ENCODE assay signal across 10 cellular contexts in the genomic region with DNA sequence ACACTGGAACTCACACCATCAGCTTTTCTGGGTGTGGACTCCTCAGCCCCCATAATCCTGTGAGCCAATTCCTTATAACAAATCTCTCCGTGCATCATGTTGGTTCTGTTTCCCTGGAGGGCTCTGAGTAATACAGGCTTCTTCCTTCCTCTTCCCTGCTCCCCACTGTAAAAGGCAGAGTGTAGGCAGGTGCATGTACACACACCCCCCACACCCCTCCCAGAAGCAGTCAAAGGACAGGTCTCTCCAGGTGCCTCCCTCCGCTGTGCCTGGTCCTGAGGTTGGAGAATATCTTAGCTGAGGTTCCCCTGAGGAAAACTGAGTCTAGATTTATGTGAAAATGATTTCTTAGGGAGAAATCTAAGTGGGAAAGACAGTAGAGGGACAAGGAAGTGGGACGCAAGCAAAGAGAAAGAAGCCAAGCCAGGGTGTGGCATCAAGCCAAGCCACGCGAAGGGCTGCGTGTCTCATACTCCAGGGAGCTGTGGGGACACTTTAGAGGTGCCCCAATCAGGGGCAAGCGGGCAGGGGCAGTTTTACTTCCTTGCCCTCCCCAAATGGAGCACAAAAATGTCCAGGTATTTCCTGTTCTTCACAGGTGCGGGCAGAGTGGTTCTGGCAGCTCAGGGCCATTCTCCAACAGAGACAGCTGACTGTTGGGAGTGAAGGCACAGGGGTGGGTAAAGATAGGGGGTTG.
DNase-seq lines count a peak whose midpoint lies in the region; ATAC-seq and TF ChIP-seq lines count a peak whose summit lies in the region.
"Had no signal": no experiment of that assay in that cellular context is flagged by ENCODE, and none has a peak within 500 bp of the region (broad histone marks: within the 10 kb centered on the region; RNA-seq: fewer than 3 reads in every experiment).

No MANE protein-coding gene starts in this region.

- peak overlapping the region; percentile 81 for H3K27ac Mint-ChIP-seq in endothelial cell (ENCODE audit: unreplicated experiment)
- H3K27ac Mint-ChIP-seq in activated naive CD8-positive, alpha-beta T cell treated with anti-CD3 and anti-CD28 coated beads, Interleukin-2, amount 50 U/mL, for 24 hours, result no peak overlapping the region
- no peak overlapping the region for H3K27ac Mint-ChIP-seq in nephron progenitor cell

- peaks cover 51% of the 10 kb centered on the region for H3K4me1 Mint-ChIP-seq in endothelial cell (ENCODE audit: unreplicated experiment)
- peaks cover 15% of the 10 kb centered on the region for H3K4me1 Mint-ChIP-seq in activated naive CD8-positive, alpha-beta T cell treated with anti-CD3 and anti-CD28 coated beads, Interleukin-2, amount 50 U/mL, for 24 hours
- H3K4me1 Mint-ChIP-seq in nephron progenitor cell, result peaks cover 66% of the 10 kb centered on the region

- DNase-seq in NCI-H510A treated with DMSO at 0.1 percent for 48 hours (lab: John Stamatoyannopoulos, UW) (peak; percentile 1), NCI-H510A (lab: John Stamatoyannopoulos, UW) (no peak), endothelial cell (ENCODE audit: low spot score) (no peak), ureter (ENCODE audit: low spot score) (peak; percentile 72), nephron progenitor cell (no peak)
- no peak for DNase-seq in activated naive CD8-positive, alpha-beta T cell treated with anti-CD3 and anti-CD28 coated beads, Interleukin-2, amount 50 U/mL, for 24 hours
- DNase-seq: activated gamma-delta T cell had no signal

- peak overlapping the region; percentile 52 for H3K4me3 Mint-ChIP-seq in endothelial cell (ENCODE audit: unreplicated experiment)
- no peak overlapping the region for H3K4me3 Mint-ChIP-seq in activated naive CD8-positive, alpha-beta T cell treated with anti-CD3 and anti-CD28 coated beads, Interleukin-2, amount 50 U/mL, for 24 hours
- no peak overlapping the region for H3K4me3 Mint-ChIP-seq in nephron progenitor cell

- H3K27me3 Mint-ChIP-seq in endothelial cell (ENCODE audit: unreplicated experiment), result peaks cover 9% of the 10 kb centered on the region
- no peaks in the 10 kb centered on the region for H3K27me3 Mint-ChIP-seq in activated naive CD8-positive, alpha-beta T cell treated with anti-CD3 and anti-CD28 coated beads, Interleukin-2, amount 50 U/mL, for 24 hours
- peaks cover 6% of the 10 kb centered on the region for H3K27me3 Mint-ChIP-seq in nephron progenitor cell (ENCODE audit: low read depth, poor library complexity)

- ATAC-seq in activated naive CD8-positive, alpha-beta T cell treated with anti-CD3 and anti-CD28 coated beads, Interleukin-2, amount 50 U/mL, for 24 hours, result no peak
- no peak for ATAC-seq in GM18517 (IDR thresholded peaks at IDR 0.05; ENCODE audit: unreplicated experiment)

- no peaks in the 10 kb centered on the region for H3K9me3 Mint-ChIP-seq in endothelial cell (ENCODE audit: unreplicated experiment)
- H3K9me3 Mint-ChIP-seq in activated naive CD8-positive, alpha-beta T cell treated with anti-CD3 and anti-CD28 coated beads, Interleukin-2, amount 50 U/mL, for 24 hours, result no peaks in the 10 kb centered on the region
- peaks cover 3% of the 10 kb centered on the region for H3K9me3 Mint-ChIP-seq in nephron progenitor cell

- no peaks in the 10 kb centered on the region for H3K27me3 ChIP-seq in mucosa of stomach (ENCODE audit: control insufficient read depth, insufficient read depth, low read length)

- H3K4me3 ChIP-seq in mucosa of stomach (ENCODE audit: low read length), result peak overlapping the region; percentile 10
- H3K4me3 ChIP-seq: SK-N-MC had no signal

- H3K9me3 ChIP-seq in mucosa of stomach (ENCODE audit: control insufficient read depth, low read length), result no peaks in the 10 kb centered on the region

- peaks cover 11% of the 10 kb centered on the region for H3K36me3 Mint-ChIP-seq in endothelial cell (ENCODE audit: low read depth, unreplicated experiment)
- H3K36me3 Mint-ChIP-seq in activated naive CD8-positive, alpha-beta T cell treated with anti-CD3 and anti-CD28 coated beads, Interleukin-2, amount 50 U/mL, for 24 hours (ENCODE audit: low read depth), result no peaks in the 10 kb centered on the region
- peaks cover 3% of the 10 kb centered on the region for H3K36me3 Mint-ChIP-seq in nephron progenitor cell (ENCODE audit: low read depth)

- H3K4me1 ChIP-seq in mucosa of stomach (ENCODE audit: control insufficient read depth, insufficient read depth, low read length), result peaks cover 32% of the 10 kb centered on the region

- H3K9ac ChIP-seq in mucosa of stomach (ENCODE audit: low read length), result peak overlapping the region; percentile 53

- H3K36me3 ChIP-seq in mucosa of stomach (ENCODE audit: control insufficient read depth, insufficient read depth, low read length), result no peaks in the 10 kb centered on the region

- TF ChIP-seq CTCF in endothelial cell (IDR thresholded peaks at IDR 0.05; ENCODE audit: unreplicated experiment), result no peak
- no peak for TF ChIP-seq CTCF in nephron progenitor cell (IDR thresholded peaks at IDR 0.05)

Comparison
In these comparisons a context has a peak if more than half of its experiments do, and no peak if none do; other contexts are left out.
1. DNase-seq: peak in NCI-H510A treated with DMSO at 0.1 percent for 48 hours (single experiment) and ureter (single experiment); none in NCI-H510A (single experiment), endothelial cell (single experiment), activated naive CD8-positive, alpha-beta T cell treated with anti-CD3 and anti-CD28 coated beads, Interleukin-2, amount 50 U/mL, for 24 hours (single experiment) and nephron progenitor cell (single experiment).